Comparison of ENCODE assay signal across 20 cellular contexts in genomic region chr5:135219868-135220267, GRCh38.
"Had no signal": no experiment of that assay in that cellular context is flagged by ENCODE, and none has a peak within 500 bp of the region (broad histone marks: within the 10 kb centered on the region; RNA-seq: fewer than 3 reads in every experiment).

No MANE protein-coding gene starts in this region.

- H3K27me3 ChIP-seq: brain microvascular endothelial cell, left lung, uterus had no signal

- H3K9me3 Mint-ChIP-seq: memory B cell, nephron, T-cell had no signal

- H3K4me3 ChIP-seq: dorsolateral prefrontal cortex, left lung, psoas muscle, thoracic aorta, uterus had no signal

- H3K36me3 Mint-ChIP-seq: activated naive CD8-positive, alpha-beta T cell; memory B cell; T-cell had no signal

- H3K4me1 ChIP-seq: uterus had no signal

- ATAC-seq: activated CD8-positive, alpha-beta T cell treated with anti-CD3 and anti-CD28 coated beads, Interleukin-2, amount 10 ng/mL, durations not matched to agents 7 days and 5 days; left lung; psoas muscle; stimulated activated naive CD8-positive, alpha-beta T cell treated with anti-CD3 and anti-CD28 coated beads, Interleukin-15, Interleukin-2, amounts not matched to agents 100 U/mL and 50 U/mL, for 24 hours; T-cell had no signal

- H3K36me3 ChIP-seq: brain microvascular endothelial cell, left lung, thoracic aorta, uterus had no signal

- H3K4me3 Mint-ChIP-seq: activated CD8-positive, alpha-beta T cell treated with anti-CD3 and anti-CD28 coated beads, Interleukin-2, amount 10 ng/mL, durations not matched to agents 7 days and 5 days; activated naive CD8-positive, alpha-beta T cell; memory B cell; nephron; T-cell had no signal

- H3K9me3 ChIP-seq: left lung, psoas muscle, thoracic aorta, uterus had no signal

- H3K27ac Mint-ChIP-seq: activated CD8-positive, alpha-beta T cell treated with anti-CD3 and anti-CD28 coated beads, Interleukin-2, amount 10 ng/mL, durations not matched to agents 7 days and 5 days; activated naive CD8-positive, alpha-beta T cell; memory B cell; T-cell had no signal

- H3K4me1 Mint-ChIP-seq: memory B cell had no signal

- H3K27ac ChIP-seq: brain microvascular endothelial cell, dorsolateral prefrontal cortex, left lung, psoas muscle, VCaP had no signal

- DNase-seq: activated CD4-positive, alpha-beta T cell treated with anti-CD3 and anti-CD28 coated beads for 4 hours; activated CD8-positive, alpha-beta T cell treated with anti-CD3 and anti-CD28 coated beads, Interleukin-2, amount 10 ng/mL, durations not matched to agents 7 days and 5 days; activated gamma-delta T cell; brain microvascular endothelial cell; cerebellar nuclear complex; foreskin melanocyte; left lung; occipital lobe; stimulated activated CD4-positive, alpha-beta T cell treated with anti-CD3 and anti-CD28 coated beads, Interleukin-2, amount 100 ng/mL, for 48 hours; stimulated activated naive CD8-positive, alpha-beta T cell treated with anti-CD3 and anti-CD28 coated beads, Interleukin-15, Interleukin-2, amounts not matched to agents 100 U/mL and 50 U/mL, for 24 hours; T1000; uterus had no signal
